23 cellular contexts compared by ENCODE assay signal in genomic region chr14:68079941-68080697, GRCh38.
DNase-seq lines count a peak whose midpoint lies in the region; FAIRE-seq and TF ChIP-seq lines count a peak whose summit lies in the region.
"Had no signal": no experiment of that assay in that cellular context is flagged by ENCODE, and none has a peak within 500 bp of the region (broad histone marks: within the 10 kb centered on the region; RNA-seq: fewer than 3 reads in every experiment).

No MANE protein-coding gene starts in this region.

- no peak overlapping the region for H3K4me2 ChIP-seq in OCI-LY1 (ENCODE audit: low read length)

- H3K27ac Mint-ChIP-seq in progenitor cell of endocrine pancreas, result peak overlapping the region; percentile 81
- H3K27ac Mint-ChIP-seq: activated CD4-positive, alpha-beta memory T cell treated with anti-CD3 and anti-CD28 coated beads, Interleukin-2, amount 10 ng/mL, durations not matched to agents 7 days and 5 days had no signal

- H3K9me3 Mint-ChIP-seq in progenitor cell of endocrine pancreas (ENCODE audit: low read depth), result no peaks in the 10 kb centered on the region
- H3K9me3 Mint-ChIP-seq: activated CD4-positive, alpha-beta memory T cell treated with anti-CD3 and anti-CD28 coated beads, Interleukin-2, amount 10 ng/mL, durations not matched to agents 7 days and 5 days had no signal

- no peaks in the 10 kb centered on the region for H3K36me3 ChIP-seq in OCI-LY1 (ENCODE audit: insufficient read depth, low read length)
- H3K36me3 ChIP-seq in A673 (ENCODE audit: insufficient read depth, low read length, poor library complexity, severe bottlenecking), result no peaks in the 10 kb centered on the region
- H3K36me3 ChIP-seq: right atrium auricular region, upper lobe of right lung had no signal

- no peaks in the 10 kb centered on the region for H3K27me3 ChIP-seq in OCI-LY1 (ENCODE audit: insufficient read depth, low read length)
- no peaks in the 10 kb centered on the region for H3K27me3 ChIP-seq in A673 (replicated peaks; ENCODE audit: insufficient read depth, low read depth, low read length, poor library complexity)
- H3K27me3 ChIP-seq: dorsolateral prefrontal cortex, right atrium auricular region, upper lobe of right lung had no signal

- H3K9me3 ChIP-seq in OCI-LY1 (ENCODE audit: low read length), result no peaks in the 10 kb centered on the region
- no peaks in the 10 kb centered on the region for H3K9me3 ChIP-seq in A673 (ENCODE audit: low read depth, low read length, poor library complexity, severe bottlenecking)
- H3K9me3 ChIP-seq: right atrium auricular region, upper lobe of right lung had no signal

- H3F3A ChIP-seq in OCI-LY1 (ENCODE audit: insufficient read depth, low read length), result 0 out of 2 replicates have a peak, but pooled peaks cover 5% of the 10 kb centered on the region

- CTCF ChIA-PET in A673 (lab: Charles Lee), result no interaction called here

- intact Hi-C loops in A673 (cut with micrococcal nuclease; ENCODE audit: unreplicated experiment), result loop anchor here (5.0 to 10.0 kb wide), 2 partner anchors 167 to 735 kb away; no protein-coding TSS in a partner anchor

- no peak overlapping the region for H3K9ac ChIP-seq in OCI-LY1 (ENCODE audit: low read length)

- FAIRE-seq in RCC 7860 (lab: Jason Lieb, UNC), result no peak
- FAIRE-seq: D721Med had no signal

- TF ChIP-seq CTCF in OCI-LY1 (IDR thresholded peaks at IDR 0.05; ENCODE audit: low read length), result no peak
- no peak for TF ChIP-seq CTCF in progenitor cell of endocrine pancreas (IDR thresholded peaks at IDR 0.05; ENCODE audit: unreplicated experiment)
- no peak for TF ChIP-seq CTCF in A673 (conservative IDR thresholded peaks at IDR 0.05; ENCODE audit: low read depth, low read length)

- H3K27ac ChIP-seq in OCI-LY1 (ENCODE audit: low read depth, low read length, poor library complexity, severe bottlenecking) (peak overlapping the region; percentile 52), A673 (ENCODE audit: low read depth, low read length, poor library complexity, severe bottlenecking) (no peak overlapping the region)
- H3K27ac ChIP-seq: dorsolateral prefrontal cortex, right atrium auricular region, upper lobe of right lung had no signal

- H3K4me1 ChIP-seq in OCI-LY1 (ENCODE audit: insufficient read depth, low read length, severe bottlenecking), result peaks cover 56% of the 10 kb centered on the region
- no peaks in the 10 kb centered on the region for H3K4me1 ChIP-seq in A673 (ENCODE audit: insufficient read depth, low read length, poor library complexity, severe bottlenecking)
- H3K4me1 ChIP-seq: right atrium auricular region, upper lobe of right lung had no signal

- no peaks in the 10 kb centered on the region for H3K36me3 Mint-ChIP-seq in progenitor cell of endocrine pancreas (ENCODE audit: insufficient read depth)

- POLR2A ChIA-PET in A673 (lab: Charles Lee; ENCODE audit: low non-redundant PET), result no interaction called here

- DNase-seq in NCI-H187 treated with DMSO at 0.1 percent for 48 hours (lab: John Stamatoyannopoulos, UW) (peak; percentile 38), NCI-H187 (lab: John Stamatoyannopoulos, UW) (no peak), NCI-H1105 (lab: John Stamatoyannopoulos, UW) (peak; percentile 18), progenitor cell of endocrine pancreas (ENCODE audit: low spot score, unreplicated experiment) (no peak), Ammon's horn (ENCODE audit: low spot score) (no peak), RCC 7860 (ENCODE audit: low spot score) (no peak), A673 (ENCODE audit: low spot score) (no peak)
- DNase-seq: activated CD4-positive, alpha-beta memory T cell treated with anti-CD3 and anti-CD28 coated beads, Interleukin-2, amount 10 ng/mL, durations not matched to agents 7 days and 5 days; amygdala; C1 segment of cervical spinal cord; dorsolateral prefrontal cortex; foreskin melanocyte; H7; hypothalamus; islet precursor cell; MV-4-11; occipital lobe; stimulated activated CD8-positive, alpha-beta memory T cell treated with anti-CD3 and anti-CD28 coated beads, Interleukin-4, amount 100 ng/mL, for 48 hours; upper lobe of right lung had no signal

- no peak overlapping the region for H3K4me3 Mint-ChIP-seq in progenitor cell of endocrine pancreas (ENCODE audit: low read depth)
- H3K4me3 Mint-ChIP-seq: activated CD4-positive, alpha-beta memory T cell treated with anti-CD3 and anti-CD28 coated beads, Interleukin-2, amount 10 ng/mL, durations not matched to agents 7 days and 5 days had no signal

- no peaks in the 10 kb centered on the region for H3K27me3 Mint-ChIP-seq in progenitor cell of endocrine pancreas
- H3K27me3 Mint-ChIP-seq: activated CD4-positive, alpha-beta memory T cell treated with anti-CD3 and anti-CD28 coated beads, Interleukin-2, amount 10 ng/mL, durations not matched to agents 7 days and 5 days had no signal

- no peaks in the 10 kb centered on the region for H3K79me2 ChIP-seq in OCI-LY1 (ENCODE audit: insufficient read depth, low read length)

- no peak overlapping the region for H3K4me3 ChIP-seq in OCI-LY1 (ENCODE audit: low read depth, low read length, poor library complexity, severe bottlenecking)
- H3K4me3 ChIP-seq in A673 (ENCODE audit: low read depth, low read length, poor library complexity, severe bottlenecking), result no peak overlapping the region
- H3K4me3 ChIP-seq: dorsolateral prefrontal cortex, lung, right atrium auricular region, upper lobe of right lung had no signal

- no peak overlapping the region for H2AFZ ChIP-seq in OCI-LY1 (ENCODE audit: low read length)

- H3K4me1 Mint-ChIP-seq in progenitor cell of endocrine pancreas (ENCODE audit: low read depth), result peaks cover 53% of the 10 kb centered on the region
- H3K4me1 Mint-ChIP-seq: activated CD4-positive, alpha-beta memory T cell treated with anti-CD3 and anti-CD28 coated beads, Interleukin-2, amount 10 ng/mL, durations not matched to agents 7 days and 5 days had no signal

- H4K20me1 ChIP-seq in OCI-LY1 (ENCODE audit: insufficient read depth, low read length), result no peaks in the 10 kb centered on the region

- no TSS peak for BruUV-seq in A673 (replicated peaks; lab: Mats Ljungman, UMichigan)

- no peaks in the 10 kb centered on the region for H3K9me2 ChIP-seq in OCI-LY1 (ENCODE audit: low read depth, low read length)

Comparison
In these comparisons a context has a peak if more than half of its experiments do, and no peak if none do; other contexts are left out.
1. DNase-seq: peak in NCI-H187 treated with DMSO at 0.1 percent for 48 hours (single experiment) and NCI-H1105 (single experiment); none in NCI-H187 (0 of 2), progenitor cell of endocrine pancreas (single experiment), Ammon's horn (single experiment), RCC 7860 (single experiment) and A673 (single experiment).